Comparison of ENCODE assay signal across 1 cellular context in genomic region chr7:2355079-2356008, GRCh38.
TF ChIP-seq lines count a peak whose summit lies in the region.

No MANE protein-coding gene starts in this region.

TF ChIP-seq in K562, 482 proteins besides CTCF, POLR2A, EP300 and RAD21 (continued from another document and continues in another):
- TF ChIP-seq BRD4 (IDR thresholded peaks at IDR 0.05): peak; percentile 43; the same call in 1 of the 2 replicates
- TF ChIP-seq RBM22 (IDR thresholded peaks at IDR 0.05; ENCODE audit: low read depth, low read length, poor library complexity, severe bottlenecking): peak; percentile 62
- no peak for TF ChIP-seq PRPF4 (IDR thresholded peaks at IDR 0.05; ENCODE audit: insufficient read depth, low read depth, low read length, poor library complexity, severe bottlenecking)
- no peak for TF ChIP-seq DMBX1 (CRISPR knock-in tag; IDR thresholded peaks at IDR 0.05; ENCODE audit: borderline replicate concordance)
- no peak for TF ChIP-seq KDM2B (CRISPR knock-in tag; IDR thresholded peaks at IDR 0.05)
- TF ChIP-seq ZFX (CRISPR knock-in tag; IDR thresholded peaks at IDR 0.05): no peak
- TF ChIP-seq NCOA2 (IDR thresholded peaks at IDR 0.05; ENCODE audit: partially characterized antibody in 2 of 2): no peak
- TF ChIP-seq NR2F6 (CRISPR knock-in tag; IDR thresholded peaks at IDR 0.05): no peak
- no peak for TF ChIP-seq THRAP3 (IDR thresholded peaks at IDR 0.05; ENCODE audit: borderline replicate concordance)
- no peak for TF ChIP-seq MAX (CRISPR knock-in tag; IDR thresholded peaks at IDR 0.05)
- TF ChIP-seq ZNF282 (CRISPR knock-in tag; IDR thresholded peaks at IDR 0.05): no peak
- TF ChIP-seq ZBTB2 (IDR thresholded peaks at IDR 0.05): no peak
- no peak for TF ChIP-seq ZKSCAN3 (CRISPR knock-in tag; IDR thresholded peaks at IDR 0.05)
- TF ChIP-seq ARID4B (CRISPR knock-in tag; IDR thresholded peaks at IDR 0.05): peak; percentile 54
- 0 out of 2 replicates have a peak, but pooled peaks have one; percentile 63 for TF ChIP-seq NKRF (IDR thresholded peaks at IDR 0.05; ENCODE audit: borderline replicate concordance)
- TF ChIP-seq ZNF445 (CRISPR knock-in tag; IDR thresholded peaks at IDR 0.05; ENCODE audit: low read depth): no peak
- peak; percentile 12 for TF ChIP-seq PCBP1 (IDR thresholded peaks at IDR 0.05; ENCODE audit: low read depth, low read length, poor library complexity, severe bottlenecking)
- no peak for TF ChIP-seq ZFP36 (IDR thresholded peaks at IDR 0.05; ENCODE audit: low read depth, low read length, partially characterized antibody)
- TF ChIP-seq GTF2B (IDR thresholded peaks at IDR 0.05; ENCODE audit: extremely low read depth, insufficient read length): no peak
- no peak for TF ChIP-seq KLF10 (CRISPR knock-in tag; IDR thresholded peaks at IDR 0.05)
- TF ChIP-seq HMG20B (CRISPR knock-in tag; IDR thresholded peaks at IDR 0.05): no peak
- no peak for TF ChIP-seq ZNF57 (CRISPR knock-in tag; IDR thresholded peaks at IDR 0.05)
- peak; percentile 75; the same call in 1 of the 2 replicates for TF ChIP-seq KAT7 (CRISPR knock-in tag; IDR thresholded peaks at IDR 0.05; ENCODE audit: borderline replicate concordance)
- TF ChIP-seq PHF21A (IDR thresholded peaks at IDR 0.05; ENCODE audit: borderline replicate concordance, low read depth): no peak
- no peak for TF ChIP-seq POLR2AphosphoS2 (IDR thresholded peaks at IDR 0.05; ENCODE audit: low read length)
- TF ChIP-seq E2F6 (IDR thresholded peaks at IDR 0.05; ENCODE audit: borderline replicate concordance in 1 of 2, extremely low read depth in 1 of 2, insufficient read depth in 1 of 2, insufficient read length in 1 of 2, low read depth in 1 of 2, low read length in 1 of 2, poor library complexity in 1 of 2, severe bottlenecking in 1 of 2): peak in 1 of 2 experiments; percentile 17
- no peak for TF ChIP-seq ADNP (tag; IDR thresholded peaks at IDR 0.05)
- TF ChIP-seq ZNF395 (CRISPR knock-in tag; IDR thresholded peaks at IDR 0.05): no peak; the same call in 1 of the 2 replicates
- TF ChIP-seq RBFOX2 (IDR thresholded peaks at IDR 0.05; ENCODE audit: low read depth, low read length): peak; percentile 94
- TF ChIP-seq HINFP (tag; conservative IDR thresholded peaks at IDR 0.05; ENCODE audit: low read depth): no peak
- TF ChIP-seq ZBTB40 (IDR thresholded peaks at IDR 0.05): peak; percentile 48; the same call in 1 of the 2 replicates
- no peak for TF ChIP-seq ZBTB40 (CRISPR knock-in tag; IDR thresholded peaks at IDR 0.05)
- TF ChIP-seq EP400 (IDR thresholded peaks at IDR 0.05): 0 out of 2 replicates have a peak, but pooled peaks have one; percentile 36
